In genomic region chr12:109098142-109098652, GRCh38 we compare ENCODE assay signal across 8 cellular contexts. TPM values are rescaled to one million over a fixed set of nuclear protein-coding genes. Genes with fewer than 3 reads are reported as not detected.
DNase-seq lines count a peak whose midpoint lies in the region; ATAC-seq and TF ChIP-seq lines count a peak whose summit lies in the region.

No MANE protein-coding gene starts in this region.

- H3K36me3 Mint-ChIP-seq in effector memory CD8-positive, alpha-beta T cell (ENCODE audit: insufficient read depth): peaks cover 28% of the 10 kb centered on the region

- H3K4me1 Mint-ChIP-seq in effector memory CD8-positive, alpha-beta T cell (ENCODE audit: low read depth in 2 of 2): peaks cover 31 to 34% of the 10 kb centered on the region in 2 donors

- peaks cover 16% of the 10 kb centered on the region for H3K4me1 ChIP-seq in mucosa of descending colon (ENCODE audit: low read depth)

- no peaks in the 10 kb centered on the region for H3K9me3 Mint-ChIP-seq in effector memory CD8-positive, alpha-beta T cell

- H3K4me3 Mint-ChIP-seq in effector memory CD8-positive, alpha-beta T cell: peak overlapping the region; percentile 83 to 86

- H3K27ac Mint-ChIP-seq in effector memory CD8-positive, alpha-beta T cell: peak overlapping the region; percentile 79 to 86

- no peaks in the 10 kb centered on the region for H3K9me3 ChIP-seq in mucosa of descending colon

- intact Hi-C loops in mucosa of descending colon (cut with DNase I, micrococcal nuclease): loop anchor here in 1 of 2 donors (10.0 kb wide), 1 partner anchor 533 kb away; the partner anchor contains the start of genes ISCU and SART3

- TF ChIP-seq CTCF in mucosa of descending colon (IDR thresholded peaks at IDR 0.05): no peak

- DNase-seq in activated gamma-delta T cell (lab: John Stamatoyannopoulos, UW): peak; percentile 50
- DNase-seq in activated gamma-delta T cell treated with Interleukin-2 at 50 U/mL for 16 hours: no peak
- peak; percentile 69 for DNase-seq in RKO (ENCODE audit: low spot score)
- peak in 2 of 3 experiments; percentile 24 to 27 for DNase-seq in effector memory CD8-positive, alpha-beta T cell
- peak in 1 of 3 donors; percentile 72 for DNase-seq in mucosa of descending colon
- no peak for DNase-seq in cerebellar nuclear complex (lab: John Stamatoyannopoulos, UW)
- no peak for DNase-seq in NCI-H2196 treated with DMSO at 0.1 percent for 48 hours (lab: John Stamatoyannopoulos, UW; ENCODE audit: unreplicated experiment)

- ATAC-seq in HG02884 (IDR thresholded peaks at IDR 0.05; ENCODE audit: unreplicated experiment): peak; percentile 26
- ATAC-seq in effector memory CD8-positive, alpha-beta T cell (replicated peaks): peak; percentile 21
- ATAC-seq in mucosa of descending colon: peak; percentile 56

- peak overlapping the region; percentile 29 for H3K4me3 ChIP-seq in mucosa of descending colon

- H3K27me3 Mint-ChIP-seq in effector memory CD8-positive, alpha-beta T cell: no peaks in the 10 kb centered on the region

- peaks cover 3% of the 10 kb centered on the region for H3K36me3 ChIP-seq in mucosa of descending colon (ENCODE audit: low read depth)

RNA-seq across cellular contexts. Expression of gene UNG, which starts 0.8 kb away (rescaled TPM):
- 10 to 100 TPM; 22.1 to 39.4 (median 35.6) TPM for total RNA-seq in mucosa of descending colon

RNA-seq across cellular contexts. Expression of gene ALKBH2, which starts 4.9 kb away (rescaled TPM):
- 10 to 100 TPM in 1 of 3 donors, 1 to 10 TPM in 2; 5.8 to 10.1 (median 7.5) TPM for total RNA-seq in mucosa of descending colon

RNA-seq across cellular contexts. Expression of gene ACACB, which starts 18.2 kb away (rescaled TPM):
- total RNA-seq in mucosa of descending colon: 100 to 1,000 TPM in 1 of 3 donors, 10 to 100 TPM in 2; 54.4 to 155 (median 66.3) TPM

RNA-seq across cellular contexts. Expression of gene USP30, which starts 45.8 kb away (rescaled TPM):
- 10 to 100 TPM; 18.2 to 32.0 (median 26.9) TPM for total RNA-seq in mucosa of descending colon

Comparison
In these comparisons a context has a peak if more than half of its experiments do, and no peak if none do; other contexts are left out.
1. DNase-seq: peak in activated gamma-delta T cell (single experiment), RKO (single experiment) and effector memory CD8-positive, alpha-beta T cell (2 of 3); none in activated gamma-delta T cell treated with Interleukin-2 at 50 U/mL for 16 hours (single experiment), cerebellar nuclear complex (0 of 2) and NCI-H2196 treated with DMSO at 0.1 percent for 48 hours (single experiment).
2. Peak in every context shown above with its lines, with median percentiles within 50 percentile points of each other: ATAC-seq.